Comparison of ENCODE assay signal across 23 cellular contexts in the genomic region with DNA sequence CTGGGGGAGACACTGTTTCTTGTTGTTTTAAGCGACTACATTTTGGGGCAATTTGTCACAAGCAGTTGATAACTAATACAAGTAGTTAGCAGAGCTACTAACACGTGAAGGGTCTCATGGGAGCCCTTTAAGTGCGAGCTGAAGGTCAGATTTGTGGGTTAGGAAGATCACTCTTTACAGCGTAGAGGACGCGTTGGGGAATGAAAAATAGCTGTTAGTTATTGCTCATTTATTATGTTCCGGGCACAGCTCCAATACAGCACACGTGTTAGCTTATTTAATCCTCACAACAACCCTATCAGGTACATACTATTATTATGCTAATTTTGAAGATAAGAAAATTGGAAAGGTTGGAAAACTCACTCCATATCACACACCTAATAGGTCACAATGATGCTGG.
"Had no signal": no experiment of that assay in that cellular context is flagged by ENCODE, and none has a peak within 500 bp of the region (broad histone marks: within the 10 kb centered on the region; RNA-seq: fewer than 3 reads in every experiment).

No MANE protein-coding gene starts in this region.

- H3K27ac ChIP-seq: left ventricle myocardium inferior, neural progenitor cell, neutrophil, ovary, right atrium auricular region, right lobe of liver, tibial nerve, uterus had no signal

- DNase-seq: islet precursor cell; left ventricle myocardium inferior; mesendoderm; naive B cell; natural killer cell; nephron progenitor cell; occipital lobe; ovary; right lobe of liver; stimulated activated CD4-positive, alpha-beta T cell treated with anti-CD3 and anti-CD28 coated beads, Interleukin-1b, Interleukin-23, amount 100 ng/mL, for 48 hours; stimulated activated CD4-positive, alpha-beta T cell treated with anti-CD3 and anti-CD28 coated beads, Interleukin-2, amount 100 ng/mL, for 48 hours; stimulated activated CD4-positive, alpha-beta T cell treated with anti-CD3 and anti-CD28 coated beads, Interleukin-4, amount 100 ng/mL, for 4 hours; stimulated activated CD8-positive, alpha-beta memory T cell treated with anti-CD3 and anti-CD28 coated beads, Interleukin-4, amount 100 ng/mL, for 48 hours; stimulated activated naive CD4-positive, alpha-beta T cell treated with Interleukin-2 at 50 U/mL for 16 hours; stimulated activated naive CD8-positive, alpha-beta T cell treated with anti-CD3 and anti-CD28 coated beads, Interleukin-15, amount 100 ng/mL, for 72 hours; substantia nigra; uterus had no signal

- ATAC-seq: right lobe of liver; stimulated activated naive CD8-positive, alpha-beta T cell treated with anti-CD3 and anti-CD28 coated beads, Interleukin-15, amount 100 ng/mL, for 72 hours had no signal

- H3K36me3 ChIP-seq: left ventricle myocardium inferior, neural progenitor cell, neutrophil, ovary, right atrium auricular region, right lobe of liver, tibial nerve, uterus had no signal

- H3K27me3 ChIP-seq: neural progenitor cell, neutrophil, ovary, right atrium auricular region, right lobe of liver, tibial nerve, uterus had no signal

- H3K4me1 ChIP-seq: left ventricle myocardium inferior, neural progenitor cell, right atrium auricular region, right lobe of liver, tibial nerve, uterus had no signal

- H3K4me3 ChIP-seq: left ventricle myocardium inferior, lung, neural progenitor cell, ovary, right atrium auricular region, right lobe of liver, smooth muscle cell, tibial nerve, uterus had no signal

- H3K9me3 ChIP-seq: neutrophil, ovary, right atrium auricular region, right lobe of liver, uterus had no signal
